1 cellular context compared by ENCODE assay signal in genomic region chr4:7165056-7165873, GRCh38. TPM values are rescaled to one million over a fixed set of nuclear protein-coding genes. Genes with fewer than 3 reads are reported as not detected.
"Had no signal": no experiment of that assay in that cellular context is flagged by ENCODE, and none has a peak within 500 bp of the region (broad histone marks: within the 10 kb centered on the region; RNA-seq: fewer than 3 reads in every experiment).

No MANE protein-coding gene starts in this region.

RNA-seq across cellular contexts. Expression of gene SORCS2, which starts 27.1 kb away (rescaled TPM):
- total RNA-seq: endothelial cell of umbilical vein had no signal
- polyA plus RNA-seq: endothelial cell of umbilical vein had no signal
